Comparison of ENCODE assay signal across 9 cellular contexts in genomic region chr12:56223571-56224101, GRCh38. TPM values are rescaled to one million over a fixed set of nuclear protein-coding genes. Genes with fewer than 3 reads are reported as not detected.
A peak's percentile ranks its signal among the peaks of the same experiment; 100 is the strongest.
DNase-seq lines count a peak whose midpoint lies in the region; ATAC-seq and TF ChIP-seq lines count a peak whose summit lies in the region.
"Had no signal": no experiment of that assay in that cellular context is flagged by ENCODE, and none has a peak within 500 bp of the region (broad histone marks: within the 10 kb centered on the region; RNA-seq: fewer than 3 reads in every experiment).

No MANE protein-coding gene starts in this region.

- TF ChIP-seq CTCF in AG10803 (conservative IDR thresholded peaks at IDR 0.05; ENCODE audit: low read length) (no peak), choroid plexus epithelial cell (conservative IDR thresholded peaks at IDR 0.05; ENCODE audit: low read depth, low read length) (no peak)

- H3K27ac Mint-ChIP-seq in naive thymus-derived CD8-positive, alpha-beta T cell, result peak overlapping the region; percentile 71 to 100 (median 94)

- peak overlapping the region; percentile 83 to 100 (median 97) for H3K4me3 Mint-ChIP-seq in naive thymus-derived CD8-positive, alpha-beta T cell

- H3K27me3 Mint-ChIP-seq in naive thymus-derived CD8-positive, alpha-beta T cell, result no peaks in the 10 kb centered on the region

- POLR2A ChIA-PET in naive thymus-derived CD8-positive, alpha-beta T cell (lab: Charles Lee), result interaction anchor here (0.7 to 4.2 kb wide), 10 partner anchors 16 to 1234 kb away, joined by 3 to 88 read pairs (median 10); partner anchors contain the start of genes ANKRD52, ESYT1, PA2G4 and RPL41

- no peak for ATAC-seq in naive thymus-derived CD8-positive, alpha-beta T cell
- ATAC-seq in HG02970 (IDR thresholded peaks at IDR 0.05; ENCODE audit: low FRiP score, unreplicated experiment), result no peak
- ATAC-seq in HG03378 (IDR thresholded peaks at IDR 0.05; ENCODE audit: unreplicated experiment), result no peak
- no peak for ATAC-seq in GM18867 (IDR thresholded peaks at IDR 0.05; ENCODE audit: unreplicated experiment)

- DNase-seq in AG10803 (ENCODE audit: low read depth) (no peak), choroid plexus epithelial cell (ENCODE audit: low read depth) (no peak), retina (no peak)
- DNase-seq in Jurkat, Clone E6-1 (ENCODE audit: low read depth, low spot score), result no peak
- no peak for DNase-seq in naive thymus-derived CD8-positive, alpha-beta T cell

- peaks cover 0 to 7% (median 0%) of the 10 kb centered on the region in 3 donors for H3K36me3 Mint-ChIP-seq in naive thymus-derived CD8-positive, alpha-beta T cell

- H3K9me3 Mint-ChIP-seq in naive thymus-derived CD8-positive, alpha-beta T cell, result no peaks in the 10 kb centered on the region

- H3K4me3 ChIP-seq in AG10803 (ENCODE audit: low read length), result peak overlapping the region; percentile 48
- peak overlapping the region; percentile 86 for H3K4me3 ChIP-seq in Jurkat, Clone E6-1 (ENCODE audit: low read length)
- peak overlapping the region; percentile 34 for H3K4me3 ChIP-seq in choroid plexus epithelial cell (ENCODE audit: low read depth, low read length)

- H3K4me1 Mint-ChIP-seq in naive thymus-derived CD8-positive, alpha-beta T cell, result peaks cover 27 to 54% (median 47%) of the 10 kb centered on the region in 4 donors

RNA-seq across cellular contexts. Expression of gene NABP2, which starts 0.5 kb away (rescaled TPM):
- 86.9 TPM for polyA plus RNA-seq in Jurkat, Clone E6-1 (2012; ENCODE audit: insufficient read depth, insufficient read length)
- 10 to 100 TPM; 10.8 to 13.3 TPM for total RNA-seq in naive thymus-derived CD8-positive, alpha-beta T cell
- polyA plus RNA-seq in naive thymus-derived CD8-positive, alpha-beta T cell, result 1 to 10 TPM; 3.5 to 3.9 (median 3.7) TPM

RNA-seq across cellular contexts. Expression of gene RNF41, which starts 1.9 kb away (rescaled TPM):
- 33.8 TPM for polyA plus RNA-seq in Jurkat, Clone E6-1 (2012; ENCODE audit: insufficient read depth, insufficient read length)
- 10 to 100 TPM; 34.2 to 35.0 TPM for total RNA-seq in naive thymus-derived CD8-positive, alpha-beta T cell
- polyA plus RNA-seq in naive thymus-derived CD8-positive, alpha-beta T cell, result 10 to 100 TPM; 35.7 to 45.1 (median 41.8) TPM

RNA-seq across cellular contexts. Expression of gene SLC39A5, which starts 6.2 kb away (rescaled TPM):
- polyA plus RNA-seq in Jurkat, Clone E6-1 (2012; ENCODE audit: insufficient read depth, insufficient read length), result not detected
- not detected for total RNA-seq in naive thymus-derived CD8-positive, alpha-beta T cell
- not detected for polyA plus RNA-seq in naive thymus-derived CD8-positive, alpha-beta T cell
- total RNA-seq: myocyte had no signal

RNA-seq across cellular contexts. Expression of gene SMARCC2, which starts 34.4 kb away (rescaled TPM):
- 81.0 TPM for polyA plus RNA-seq in Jurkat, Clone E6-1 (2012; ENCODE audit: insufficient read depth, insufficient read length)
- total RNA-seq in naive thymus-derived CD8-positive, alpha-beta T cell, result 100 to 1,000 TPM; 189 to 197 TPM
- polyA plus RNA-seq in naive thymus-derived CD8-positive, alpha-beta T cell, result 10 to 100 TPM; 46.3 to 70.4 (median 54.1) TPM

RNA-seq across cellular contexts. Expression of gene ANKRD52, which starts 34.5 kb away (rescaled TPM):
- 26.4 TPM for polyA plus RNA-seq in Jurkat, Clone E6-1 (2012; ENCODE audit: insufficient read depth, insufficient read length)
- total RNA-seq in naive thymus-derived CD8-positive, alpha-beta T cell, result 10 to 100 TPM; 34.5 to 43.9 TPM
- 10 to 100 TPM in 1 of 3 donors, 1 to 10 TPM in 2; 7.5 to 11.5 (median 7.9) TPM for polyA plus RNA-seq in naive thymus-derived CD8-positive, alpha-beta T cell

Comparison
In these comparisons a context has a peak if more than half of its experiments do, and no peak if none do; other contexts are left out.
1. H3K4me3 ChIP-seq: peak in every context shown above with its lines; median percentile 86 in Jurkat, Clone E6-1; 48 in AG10803; 34 in choroid plexus epithelial cell.